In the genomic region with DNA sequence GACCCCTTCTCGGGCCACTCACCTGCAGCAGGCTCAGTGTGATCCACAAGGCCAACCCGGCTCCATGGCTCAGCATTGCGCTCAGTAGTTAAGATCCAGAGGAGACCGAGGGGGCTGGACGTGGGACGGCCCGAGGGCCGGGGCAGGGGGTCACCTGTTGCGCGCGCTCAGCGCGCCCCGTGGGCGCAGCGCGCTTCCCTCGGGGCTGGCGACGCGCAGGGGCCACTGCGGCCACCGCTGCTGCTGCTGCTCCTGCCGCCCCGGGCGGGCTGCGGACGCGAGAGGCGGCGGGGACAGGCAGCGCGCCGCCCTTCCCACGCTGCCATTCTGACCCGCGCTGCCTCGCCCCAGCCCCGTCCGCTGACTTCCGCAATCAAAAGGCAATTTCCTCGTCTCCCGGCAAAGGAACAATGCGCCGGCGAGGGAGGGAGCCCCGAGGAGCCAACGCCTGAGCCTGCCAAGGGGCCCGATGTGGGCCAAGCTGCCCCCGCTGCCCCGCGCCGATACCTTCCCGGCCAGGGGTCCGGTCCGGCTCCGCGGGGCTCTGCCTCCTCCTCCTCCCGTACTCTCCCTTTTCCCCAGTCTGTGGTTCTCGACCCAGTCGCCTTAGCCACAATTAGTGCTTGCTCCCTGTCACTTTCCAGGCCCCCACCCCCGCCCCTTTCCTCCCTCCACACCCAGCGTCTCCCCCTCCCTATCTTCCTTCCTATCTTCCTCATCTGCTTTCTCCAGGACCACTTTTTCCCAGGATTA, we compare ENCODE assay signal across 9 cellular contexts. TPM values are rescaled to one million over a fixed set of nuclear protein-coding genes. Genes with fewer than 3 reads are reported as not detected.
DNase-seq lines count a peak whose midpoint lies in the region; ATAC-seq and TF ChIP-seq lines count a peak whose summit lies in the region.
"Had no signal": no experiment of that assay in that cellular context is flagged by ENCODE, and none has a peak within 500 bp of the region (broad histone marks: within the 10 kb centered on the region; RNA-seq: fewer than 3 reads in every experiment).

No MANE protein-coding gene starts in this region.

- H3K27ac ChIP-seq in HEK293 (ENCODE audit: extremely low read depth, low read depth, low read length) (peak overlapping the region; percentile 70; the same call in 1 of the 2 replicates), VCaP (peak overlapping the region; percentile 36; the same call in 1 of the 2 replicates), gastroesophageal sphincter (peak overlapping the region in 3 of 4 donors; percentile 50 to 72 (median 72))
- H3K27ac ChIP-seq: epithelial cell of prostate had no signal

- peak in 1 of 2 donors; percentile 10 for TF ChIP-seq POLR2A in gastroesophageal sphincter (IDR thresholded peaks at IDR 0.05)

- no peaks in the 10 kb centered on the region for H3K9me3 ChIP-seq in HEK293 (ENCODE audit: control insufficient read depth, insufficient read depth, low read depth, low read length)
- H3K9me3 ChIP-seq in gastroesophageal sphincter = no peaks in the 10 kb centered on the region

- DNase-seq in AG08396 (ENCODE audit: low spot score) (peak; percentile 46), neural crest cell (ENCODE audit: low read depth, low spot score) (peak; percentile 27), occipital lobe (lab: John Stamatoyannopoulos, UW) (no peak)

- H3K27me3 ChIP-seq in gastroesophageal sphincter = peaks cover 43% of the 10 kb centered on the region

- CTCF ChIA-PET in HEK293 (lab: Yijun Ruan, JAX) = interaction anchor here (1.1 kb wide), 1 partner anchor 109 kb away, joined by 3 read pairs; no protein-coding TSS in a partner anchor

- no peak overlapping the region for H3K27ac Mint-ChIP-seq in neural crest cell (ENCODE audit: unreplicated experiment)

- peak overlapping the region; percentile 90 for H3K4me3 Mint-ChIP-seq in neural crest cell

- H3K4me1 ChIP-seq in HEK293 (ENCODE audit: control insufficient read depth, insufficient read depth, low read length) (peaks cover 3% of the 10 kb centered on the region; the same call in 1 of the 2 replicates), gastroesophageal sphincter (peaks cover 0 to 11% (median 0%) of the 10 kb centered on the region in 3 donors)

- no peaks in the 10 kb centered on the region for H3K36me3 ChIP-seq in HEK293 (ENCODE audit: control insufficient read depth in 2 of 2, insufficient read depth in 1 of 2, low read length in 2 of 2)
- no peaks in the 10 kb centered on the region for H3K36me3 ChIP-seq in gastroesophageal sphincter

- TF ChIP-seq CTCF in HEK293 (tag by site-specific recombination; IDR thresholded peaks at IDR 0.05) (no peak), VCaP (conservative IDR thresholded peaks at IDR 0.05) (no peak), gastroesophageal sphincter (IDR thresholded peaks at IDR 0.05) (no peak), neural crest cell (conservative IDR thresholded peaks at IDR 0.05) (no peak)

- H3K4me1 Mint-ChIP-seq in neural crest cell = peaks cover 13% of the 10 kb centered on the region

- H3K4me3 ChIP-seq in HEK293 (ENCODE audit: low read depth, low read length) (peak overlapping the region; percentile 50), gastroesophageal sphincter (peak overlapping the region; percentile 5 to 54)

- H3K36me3 Mint-ChIP-seq in neural crest cell (ENCODE audit: low read depth) = no peaks in the 10 kb centered on the region

- WGBS in gastroesophageal sphincter (ENCODE audit: low coverage in 1 of 2), 2 donors = 1 to 2% methylated on average over 11 to 19 of the region's 63 CpGs

- H3K27me3 Mint-ChIP-seq in neural crest cell (ENCODE audit: low read depth) = peaks cover 35% of the 10 kb centered on the region

- POLR2A ChIA-PET in HEK293 (lab: Yijun Ruan, JAX) = no interaction called here

- ATAC-seq in gastroesophageal sphincter (peak; percentile 76), GM18868 (IDR thresholded peaks at IDR 0.05; ENCODE audit: unreplicated experiment) (no peak), GM21390 (IDR thresholded peaks at IDR 0.05; ENCODE audit: unreplicated experiment) (no peak)

- TF ChIP-seq EP300 in gastroesophageal sphincter (IDR thresholded peaks at IDR 0.05) = no peak

- no peaks in the 10 kb centered on the region for H3K9me3 Mint-ChIP-seq in neural crest cell

TF ChIP-seq in HEK293, 187 proteins besides CTCF, POLR2A, EP300 and RAD21 (continues in another document):
- TF ChIP-seq HIC1 (tag by site-specific recombination; IDR thresholded peaks at IDR 0.05) (0 out of 2 replicates have a peak, but pooled peaks have one; percentile 33), ZNF16 (tag by site-specific recombination; IDR thresholded peaks at IDR 0.05; ENCODE audit: low read depth) (no peak), KLF8 (tag by site-specific recombination; IDR thresholded peaks at IDR 0.05) (0 out of 2 replicates have a peak, but pooled peaks have one; percentile 59), ZNF585B (tag by site-specific recombination; IDR thresholded peaks at IDR 0.05) (no peak), ZBTB1 (tag by site-specific recombination; IDR thresholded peaks at IDR 0.05) (no peak), ZNF157 (tag by site-specific recombination; IDR thresholded peaks at IDR 0.05) (no peak), EGR2 (tag by site-specific recombination; IDR thresholded peaks at IDR 0.05; ENCODE audit: low read depth) (peak; percentile 23; the same call in 1 of the 2 replicates), ZNF341 (tag by site-specific recombination; IDR thresholded peaks at IDR 0.05; ENCODE audit: low read depth) (peak; percentile 92), SCRT2 (tag by site-specific recombination; IDR thresholded peaks at IDR 0.05) (peak; percentile 93), ZNF701 (tag by site-specific recombination; IDR thresholded peaks at IDR 0.05) (no peak), ZBTB7A (tag by site-specific recombination; IDR thresholded peaks at IDR 0.05; ENCODE audit: low read depth) (no peak; the same call in 1 of the 2 replicates), ZNF792 (tag by site-specific recombination; IDR thresholded peaks at IDR 0.05) (no peak), ZXDB (tag by site-specific recombination; IDR thresholded peaks at IDR 0.05) (peak; percentile 39; the same call in 1 of the 2 replicates)
- TF ChIP-seq, protein P1, sequence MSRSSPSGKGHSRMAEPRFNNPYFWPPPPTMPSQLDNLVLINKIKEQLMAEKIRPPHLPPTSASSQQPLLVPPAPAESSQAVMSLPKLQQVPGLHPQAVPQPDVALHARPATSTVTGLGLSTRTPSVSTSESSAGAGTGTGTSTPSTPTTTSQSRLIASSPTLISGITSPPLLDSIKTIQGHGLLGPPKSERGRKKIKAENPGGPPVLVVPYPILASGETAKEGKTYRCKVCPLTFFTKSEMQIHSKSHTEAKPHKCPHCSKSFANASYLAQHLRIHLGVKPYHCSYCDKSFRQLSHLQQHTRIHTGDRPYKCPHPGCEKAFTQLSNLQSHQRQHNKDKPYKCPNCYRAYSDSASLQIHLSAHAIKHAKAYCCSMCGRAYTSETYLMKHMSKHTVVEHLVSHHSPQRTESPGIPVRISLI (tag by site-specific recombination; IDR thresholded peaks at IDR 0.05) = no peak
- TF ChIP-seq, protein P2, sequence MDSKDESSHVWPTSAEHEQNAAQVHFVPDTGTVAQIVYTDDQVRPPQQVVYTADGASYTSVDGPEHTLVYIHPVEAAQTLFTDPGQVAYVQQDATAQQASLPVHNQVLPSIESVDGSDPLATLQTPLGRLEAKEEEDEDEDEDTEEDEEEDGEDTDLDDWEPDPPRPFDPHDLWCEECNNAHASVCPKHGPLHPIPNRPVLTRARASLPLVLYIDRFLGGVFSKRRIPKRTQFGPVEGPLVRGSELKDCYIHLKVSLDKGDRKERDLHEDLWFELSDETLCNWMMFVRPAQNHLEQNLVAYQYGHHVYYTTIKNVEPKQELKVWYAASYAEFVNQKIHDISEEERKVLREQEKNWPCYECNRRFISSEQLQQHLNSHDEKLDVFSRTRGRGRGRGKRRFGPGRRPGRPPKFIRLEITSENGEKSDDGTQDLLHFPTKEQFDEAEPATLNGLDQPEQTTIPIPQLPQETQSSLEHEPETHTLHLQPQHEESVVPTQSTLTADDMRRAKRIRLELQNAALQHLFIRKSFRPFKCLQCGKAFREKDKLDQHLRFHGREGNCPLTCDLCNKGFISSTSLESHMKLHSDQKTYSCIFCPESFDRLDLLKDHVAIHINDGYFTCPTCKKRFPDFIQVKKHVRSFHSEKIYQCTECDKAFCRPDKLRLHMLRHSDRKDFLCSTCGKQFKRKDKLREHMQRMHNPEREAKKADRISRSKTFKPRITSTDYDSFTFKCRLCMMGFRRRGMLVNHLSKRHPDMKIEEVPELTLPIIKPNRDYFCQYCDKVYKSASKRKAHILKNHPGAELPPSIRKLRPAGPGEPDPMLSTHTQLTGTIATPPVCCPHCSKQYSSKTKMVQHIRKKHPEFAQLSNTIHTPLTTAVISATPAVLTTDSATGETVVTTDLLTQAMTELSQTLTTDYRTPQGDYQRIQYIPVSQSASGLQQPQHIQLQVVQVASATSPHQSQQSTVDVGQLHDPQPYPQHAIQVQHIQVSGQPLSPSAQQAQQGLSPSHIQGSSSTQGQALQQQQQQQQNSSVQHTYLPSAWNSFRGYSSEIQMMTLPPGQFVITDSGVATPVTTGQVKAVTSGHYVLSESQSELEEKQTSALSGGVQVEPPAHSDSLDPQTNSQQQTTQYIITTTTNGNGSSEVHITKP (tag by site-specific recombination; IDR thresholded peaks at IDR 0.05) = peak; percentile 81

RNA-seq across cellular contexts. Expression of gene PTPRB, which starts 27.3 kb away (rescaled TPM):
- total RNA-seq in gastroesophageal sphincter = 10 to 100 TPM; 12.5 to 40.3 (median 26.8) TPM
- 0.59 and 0.93 TPM in 2 replicates for total RNA-seq in neural crest cell
- total RNA-seq in occipital lobe = 8.7 TPM
